In the genomic region with DNA sequence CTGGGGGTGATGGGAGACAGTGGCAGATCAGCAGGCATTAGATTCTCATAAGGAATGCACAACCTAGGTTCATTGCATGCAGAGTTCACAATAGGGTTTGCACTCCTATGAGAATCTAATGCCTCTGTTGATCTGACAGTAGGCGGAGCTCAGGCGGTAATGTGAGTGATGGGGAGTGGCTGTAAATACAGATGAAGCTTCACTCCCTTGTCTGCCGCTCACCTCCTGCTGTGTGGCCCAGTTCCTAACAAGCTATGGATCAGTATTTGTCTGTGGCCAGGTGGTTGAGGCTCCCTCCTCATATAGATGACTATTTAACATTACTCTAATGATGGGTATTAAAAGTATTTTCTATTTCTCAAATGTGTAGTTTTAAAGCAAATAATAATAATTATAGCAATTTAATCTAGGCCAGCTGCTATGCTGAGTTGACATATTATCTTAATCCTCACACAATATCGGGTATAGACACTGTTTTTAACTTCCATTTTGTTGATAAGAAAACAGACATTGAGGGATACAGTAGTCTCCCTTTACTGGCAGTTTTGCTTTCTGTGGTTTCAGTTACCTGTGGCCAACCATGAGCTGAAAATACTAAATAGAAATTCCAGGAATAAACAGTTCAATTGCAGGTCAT, we compare ENCODE assay signal across 17 cellular contexts.
"Had no signal": no experiment of that assay in that cellular context is flagged by ENCODE, and none has a peak within 500 bp of the region (broad histone marks: within the 10 kb centered on the region; RNA-seq: fewer than 3 reads in every experiment).

No MANE protein-coding gene starts in this region.

- H3K4me3 ChIP-seq: mucosa of descending colon, right atrium auricular region, smooth muscle cell, thyroid gland had no signal

- H3K9me3 ChIP-seq: mucosa of descending colon, right atrium auricular region, thyroid gland had no signal

- H3K4me2 ChIP-seq: smooth muscle cell had no signal

- H3K27ac ChIP-seq: right atrium auricular region, thyroid gland had no signal

- H3K27me3 ChIP-seq: right atrium auricular region, thyroid gland had no signal

- H3K36me3 ChIP-seq: right atrium auricular region, thyroid gland had no signal

- FAIRE-seq: colon, endothelial cell of umbilical vein, islet of Langerhans, urothelium cell line had no signal

- ATAC-seq: mucosa of descending colon; naive thymus-derived CD8-positive, alpha-beta T cell; stimulated activated effector memory CD8-positive, alpha-beta T cell treated with anti-CD3 and anti-CD28 coated beads, Interleukin-12 subunit alpha, Interleukin-12 subunit beta, amount 100 ng/mL, for 72 hours had no signal

- DNase-seq: activated B cell treated with CpG ODN at 0.5 μM for 24 hours; activated CD4-positive, alpha-beta T cell treated with anti-CD3 and anti-CD28 coated beads, Interleukin-2, amount 50 U/mL, for 1 hour; activated naive CD4-positive, alpha-beta T cell treated with anti-CD3 and anti-CD28 coated beads, Interleukin-2, amount 10 ng/mL, durations not matched to agents 7 days and 5 days; activated T-cell treated with anti-CD3 and anti-CD28 coated beads for 4 hours; foreskin melanocyte; head of caudate nucleus; mammary epithelial cell; naive thymus-derived CD8-positive, alpha-beta T cell; thyroid gland had no signal

- H3K4me1 ChIP-seq: right atrium auricular region, thyroid gland had no signal
